In the genomic region with DNA sequence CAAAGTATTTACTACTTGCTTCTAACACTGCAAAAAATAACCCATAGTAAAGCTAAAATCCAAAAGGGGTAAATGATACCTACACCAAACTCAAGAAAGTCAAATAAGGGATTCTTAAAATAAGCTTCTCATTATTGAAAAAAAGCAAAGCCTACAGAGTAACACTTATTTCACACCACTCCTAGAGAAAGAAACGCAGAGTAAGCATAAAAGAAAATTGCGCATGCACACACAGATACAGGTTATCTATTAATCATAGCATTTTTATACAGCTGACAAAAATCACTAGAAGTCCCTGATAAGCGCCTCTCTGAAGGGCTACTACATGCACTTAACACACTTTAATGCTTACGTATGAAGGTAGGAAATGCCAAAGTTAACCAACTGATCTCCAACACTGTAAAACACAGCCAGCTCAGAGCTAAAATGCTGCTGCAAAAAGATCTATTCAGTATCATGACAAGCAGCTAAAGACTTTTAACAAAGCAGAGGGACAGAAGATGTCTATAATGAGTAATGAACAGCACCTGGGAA, we compare ENCODE assay signal across 3 cellular contexts.
A peak's percentile ranks its signal among the peaks of the same experiment; 100 is the strongest.
TF ChIP-seq lines count a peak whose summit lies in the region.

No MANE protein-coding gene starts in this region.

TF ChIP-seq in IMR-90, 13 proteins besides CTCF, POLR2A, EP300 and RAD21:
- no peak for TF ChIP-seq BHLHE40 (IDR thresholded peaks at IDR 0.05; ENCODE audit: low read depth, low read length)
- peak; percentile 93 for TF ChIP-seq MAFK (IDR thresholded peaks at IDR 0.05; ENCODE audit: low read depth, low read length)
- no peak for TF ChIP-seq RFX5 (IDR thresholded peaks at IDR 0.05; ENCODE audit: low read depth, low read length)

TF ChIP-seq in H1, 55 proteins besides CTCF, POLR2A, EP300 and RAD21:
- TF ChIP-seq JUND (IDR thresholded peaks at IDR 0.05; ENCODE audit: low read length) (no peak), MAFK (IDR thresholded peaks at IDR 0.05; ENCODE audit: low read depth, low read length) (peak; percentile 50; the same call in 1 of the 2 replicates)

TF ChIP-seq in HepG2, 621 proteins besides CTCF, POLR2A, EP300 and RAD21:
- TF ChIP-seq, protein P1, sequence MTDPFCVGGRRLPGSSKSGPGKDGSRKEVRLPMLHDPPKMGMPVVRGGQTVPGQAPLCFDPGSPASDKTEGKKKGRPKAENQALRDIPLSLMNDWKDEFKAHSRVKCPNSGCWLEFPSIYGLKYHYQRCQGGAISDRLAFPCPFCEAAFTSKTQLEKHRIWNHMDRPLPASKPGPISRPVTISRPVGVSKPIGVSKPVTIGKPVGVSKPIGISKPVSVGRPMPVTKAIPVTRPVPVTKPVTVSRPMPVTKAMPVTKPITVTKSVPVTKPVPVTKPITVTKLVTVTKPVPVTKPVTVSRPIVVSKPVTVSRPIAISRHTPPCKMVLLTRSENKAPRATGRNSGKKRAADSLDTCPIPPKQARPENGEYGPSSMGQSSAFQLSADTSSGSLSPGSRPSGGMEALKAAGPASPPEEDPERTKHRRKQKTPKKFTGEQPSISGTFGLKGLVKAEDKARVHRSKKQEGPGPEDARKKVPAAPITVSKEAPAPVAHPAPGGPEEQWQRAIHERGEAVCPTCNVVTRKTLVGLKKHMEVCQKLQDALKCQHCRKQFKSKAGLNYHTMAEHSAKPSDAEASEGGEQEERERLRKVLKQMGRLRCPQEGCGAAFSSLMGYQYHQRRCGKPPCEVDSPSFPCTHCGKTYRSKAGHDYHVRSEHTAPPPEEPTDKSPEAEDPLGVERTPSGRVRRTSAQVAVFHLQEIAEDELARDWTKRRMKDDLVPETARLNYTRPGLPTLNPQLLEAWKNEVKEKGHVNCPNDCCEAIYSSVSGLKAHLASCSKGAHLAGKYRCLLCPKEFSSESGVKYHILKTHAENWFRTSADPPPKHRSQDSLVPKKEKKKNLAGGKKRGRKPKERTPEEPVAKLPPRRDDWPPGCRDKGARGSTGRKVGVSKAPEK (CRISPR knock-in tag; IDR thresholded peaks at IDR 0.05; ENCODE audit: borderline replicate concordance) = no peak
- TF ChIP-seq FOXM1 (CRISPR knock-in tag; IDR thresholded peaks at IDR 0.05) = no peak
- TF ChIP-seq, protein P2, sequence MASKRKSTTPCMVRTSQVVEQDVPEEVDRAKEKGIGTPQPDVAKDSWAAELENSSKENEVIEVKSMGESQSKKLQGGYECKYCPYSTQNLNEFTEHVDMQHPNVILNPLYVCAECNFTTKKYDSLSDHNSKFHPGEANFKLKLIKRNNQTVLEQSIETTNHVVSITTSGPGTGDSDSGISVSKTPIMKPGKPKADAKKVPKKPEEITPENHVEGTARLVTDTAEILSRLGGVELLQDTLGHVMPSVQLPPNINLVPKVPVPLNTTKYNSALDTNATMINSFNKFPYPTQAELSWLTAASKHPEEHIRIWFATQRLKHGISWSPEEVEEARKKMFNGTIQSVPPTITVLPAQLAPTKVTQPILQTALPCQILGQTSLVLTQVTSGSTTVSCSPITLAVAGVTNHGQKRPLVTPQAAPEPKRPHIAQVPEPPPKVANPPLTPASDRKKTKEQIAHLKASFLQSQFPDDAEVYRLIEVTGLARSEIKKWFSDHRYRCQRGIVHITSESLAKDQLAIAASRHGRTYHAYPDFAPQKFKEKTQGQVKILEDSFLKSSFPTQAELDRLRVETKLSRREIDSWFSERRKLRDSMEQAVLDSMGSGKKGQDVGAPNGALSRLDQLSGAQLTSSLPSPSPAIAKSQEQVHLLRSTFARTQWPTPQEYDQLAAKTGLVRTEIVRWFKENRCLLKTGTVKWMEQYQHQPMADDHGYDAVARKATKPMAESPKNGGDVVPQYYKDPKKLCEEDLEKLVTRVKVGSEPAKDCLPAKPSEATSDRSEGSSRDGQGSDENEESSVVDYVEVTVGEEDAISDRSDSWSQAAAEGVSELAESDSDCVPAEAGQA (IDR thresholded peaks at IDR 0.05; ENCODE audit: low read depth) = no peak
- TF ChIP-seq, protein P2 (CRISPR knock-in tag; IDR thresholded peaks at IDR 0.05; ENCODE audit: borderline replicate concordance) = no peak
- TF ChIP-seq MAFK (conservative IDR thresholded peaks at IDR 0.05 in 1 of 2, IDR thresholded peaks at IDR 0.05 in 1 of 2; ENCODE audit: low read length in 2 of 2) = peak; percentile 92 to 95
- peak; percentile 93 for TF ChIP-seq MAFF (IDR thresholded peaks at IDR 0.05; ENCODE audit: low read depth, low read length)
- no peak for TF ChIP-seq RFX3 (CRISPR knock-in tag; IDR thresholded peaks at IDR 0.05)
- TF ChIP-seq, protein P3, sequence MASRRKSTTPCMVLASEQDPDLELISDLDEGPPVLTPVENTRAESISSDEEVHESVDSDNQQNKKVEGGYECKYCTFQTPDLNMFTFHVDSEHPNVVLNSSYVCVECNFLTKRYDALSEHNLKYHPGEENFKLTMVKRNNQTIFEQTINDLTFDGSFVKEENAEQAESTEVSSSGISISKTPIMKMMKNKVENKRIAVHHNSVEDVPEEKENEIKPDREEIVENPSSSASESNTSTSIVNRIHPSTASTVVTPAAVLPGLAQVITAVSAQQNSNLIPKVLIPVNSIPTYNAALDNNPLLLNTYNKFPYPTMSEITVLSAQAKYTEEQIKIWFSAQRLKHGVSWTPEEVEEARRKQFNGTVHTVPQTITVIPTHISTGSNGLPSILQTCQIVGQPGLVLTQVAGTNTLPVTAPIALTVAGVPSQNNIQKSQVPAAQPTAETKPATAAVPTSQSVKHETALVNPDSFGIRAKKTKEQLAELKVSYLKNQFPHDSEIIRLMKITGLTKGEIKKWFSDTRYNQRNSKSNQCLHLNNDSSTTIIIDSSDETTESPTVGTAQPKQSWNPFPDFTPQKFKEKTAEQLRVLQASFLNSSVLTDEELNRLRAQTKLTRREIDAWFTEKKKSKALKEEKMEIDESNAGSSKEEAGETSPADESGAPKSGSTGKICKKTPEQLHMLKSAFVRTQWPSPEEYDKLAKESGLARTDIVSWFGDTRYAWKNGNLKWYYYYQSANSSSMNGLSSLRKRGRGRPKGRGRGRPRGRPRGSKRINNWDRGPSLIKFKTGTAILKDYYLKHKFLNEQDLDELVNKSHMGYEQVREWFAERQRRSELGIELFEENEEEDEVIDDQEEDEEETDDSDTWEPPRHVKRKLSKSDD (CRISPR knock-in tag; IDR thresholded peaks at IDR 0.05; ENCODE audit: low read depth) = no peak
- TF ChIP-seq HNRNPK (IDR thresholded peaks at IDR 0.05; ENCODE audit: low read depth, low read length, poor library complexity, severe bottlenecking) = no peak
- no peak for TF ChIP-seq SP4 (CRISPR knock-in tag; IDR thresholded peaks at IDR 0.05)
- TF ChIP-seq, protein P4, sequence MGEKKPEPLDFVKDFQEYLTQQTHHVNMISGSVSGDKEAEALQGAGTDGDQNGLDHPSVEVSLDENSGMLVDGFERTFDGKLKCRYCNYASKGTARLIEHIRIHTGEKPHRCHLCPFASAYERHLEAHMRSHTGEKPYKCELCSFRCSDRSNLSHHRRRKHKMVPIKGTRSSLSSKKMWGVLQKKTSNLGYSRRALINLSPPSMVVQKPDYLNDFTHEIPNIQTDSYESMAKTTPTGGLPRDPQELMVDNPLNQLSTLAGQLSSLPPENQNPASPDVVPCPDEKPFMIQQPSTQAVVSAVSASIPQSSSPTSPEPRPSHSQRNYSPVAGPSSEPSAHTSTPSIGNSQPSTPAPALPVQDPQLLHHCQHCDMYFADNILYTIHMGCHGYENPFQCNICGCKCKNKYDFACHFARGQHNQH (CRISPR knock-in tag; IDR thresholded peaks at IDR 0.05) = no peak
- TF ChIP-seq, protein P5, sequence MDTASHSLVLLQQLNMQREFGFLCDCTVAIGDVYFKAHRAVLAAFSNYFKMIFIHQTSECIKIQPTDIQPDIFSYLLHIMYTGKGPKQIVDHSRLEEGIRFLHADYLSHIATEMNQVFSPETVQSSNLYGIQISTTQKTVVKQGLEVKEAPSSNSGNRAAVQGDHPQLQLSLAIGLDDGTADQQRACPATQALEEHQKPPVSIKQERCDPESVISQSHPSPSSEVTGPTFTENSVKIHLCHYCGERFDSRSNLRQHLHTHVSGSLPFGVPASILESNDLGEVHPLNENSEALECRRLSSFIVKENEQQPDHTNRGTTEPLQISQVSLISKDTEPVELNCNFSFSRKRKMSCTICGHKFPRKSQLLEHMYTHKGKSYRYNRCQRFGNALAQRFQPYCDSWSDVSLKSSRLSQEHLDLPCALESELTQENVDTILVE (CRISPR knock-in tag; IDR thresholded peaks at IDR 0.05) = no peak
- TF ChIP-seq, protein P6, sequence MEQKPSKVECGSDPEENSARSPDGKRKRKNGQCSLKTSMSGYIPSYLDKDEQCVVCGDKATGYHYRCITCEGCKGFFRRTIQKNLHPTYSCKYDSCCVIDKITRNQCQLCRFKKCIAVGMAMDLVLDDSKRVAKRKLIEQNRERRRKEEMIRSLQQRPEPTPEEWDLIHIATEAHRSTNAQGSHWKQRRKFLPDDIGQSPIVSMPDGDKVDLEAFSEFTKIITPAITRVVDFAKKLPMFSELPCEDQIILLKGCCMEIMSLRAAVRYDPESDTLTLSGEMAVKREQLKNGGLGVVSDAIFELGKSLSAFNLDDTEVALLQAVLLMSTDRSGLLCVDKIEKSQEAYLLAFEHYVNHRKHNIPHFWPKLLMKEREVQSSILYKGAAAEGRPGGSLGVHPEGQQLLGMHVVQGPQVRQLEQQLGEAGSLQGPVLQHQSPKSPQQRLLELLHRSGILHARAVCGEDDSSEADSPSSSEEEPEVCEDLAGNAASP (CRISPR knock-in tag; IDR thresholded peaks at IDR 0.05; ENCODE audit: borderline replicate concordance) = no peak
- TF ChIP-seq NFE2L2 (IDR thresholded peaks at IDR 0.05; ENCODE audit: low read length) = no peak
